In genomic region chr7:95110707-95111106, GRCh38 we compare ENCODE assay signal across 6 cellular contexts.
"Had no signal": no experiment of that assay in that cellular context is flagged by ENCODE, and none has a peak within 500 bp of the region (broad histone marks: within the 10 kb centered on the region; RNA-seq: fewer than 3 reads in every experiment).

No MANE protein-coding gene starts in this region.

- DNase-seq: H9, HCEC 1CT, KBM-7 had no signal

- H2AFZ ChIP-seq: GM23338 had no signal

- H3K27ac ChIP-seq: HL-60 had no signal

- H3K4me3 ChIP-seq: GM23338 had no signal

- H3K4me2 ChIP-seq: GM23338 had no signal

- ATAC-seq: GM23338, HepG2 had no signal
